ENCODE assay signal across 21 cellular contexts in the genomic region with DNA sequence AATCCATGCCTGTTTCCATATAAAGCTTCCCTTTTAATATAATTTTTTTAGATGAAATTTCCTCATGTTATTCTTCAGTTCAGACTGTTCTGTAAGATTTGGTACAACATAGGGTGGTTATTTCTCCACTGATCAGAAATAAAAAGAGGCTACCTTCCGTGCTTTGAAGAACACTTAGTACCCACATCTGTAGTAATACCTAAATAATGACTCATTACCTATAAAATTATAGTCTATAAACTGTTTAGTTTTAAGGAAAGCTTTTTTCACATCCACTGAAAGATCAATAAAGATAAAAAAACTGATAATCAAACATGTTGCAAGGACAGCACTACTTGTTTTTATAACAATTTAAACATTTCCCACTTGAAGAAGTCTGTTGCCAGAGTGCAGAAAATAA. TPM values are rescaled to one million over a fixed set of nuclear protein-coding genes. Genes with fewer than 3 reads are reported as not detected.
DNase-seq lines count a peak whose midpoint lies in the region; ATAC-seq and TF ChIP-seq lines count a peak whose summit lies in the region.
"Had no signal": no experiment of that assay in that cellular context is flagged by ENCODE, and none has a peak within 500 bp of the region (broad histone marks: within the 10 kb centered on the region; RNA-seq: fewer than 3 reads in every experiment).

No MANE protein-coding gene starts in this region.

- no peaks in the 10 kb centered on the region for H3K36me3 ChIP-seq in SJCRH30
- H3K36me3 ChIP-seq: BLaER1 had no signal

- H3K27ac ChIP-seq in SJCRH30: no peak overlapping the region
- H3K27ac ChIP-seq: 22Rv1, BLaER1, C4-2B, GM23248 had no signal

- no peak for ATAC-seq in activated naive CD4-positive, alpha-beta T cell treated with anti-CD3 and anti-CD28 coated beads, Interleukin-2, amount 50 U/mL, for 72 hours
- ATAC-seq: CD8-positive, alpha-beta T cell; GM12878 had no signal

- H3K9me3 ChIP-seq in SJCRH30 (replicated peaks): no peaks in the 10 kb centered on the region
- H3K9me3 ChIP-seq: BLaER1 had no signal

- no peaks in the 10 kb centered on the region for H3K27me3 ChIP-seq in SJCRH30
- H3K27me3 ChIP-seq: BLaER1 had no signal

- no peaks in the 10 kb centered on the region for H3K9me3 Mint-ChIP-seq in activated naive CD4-positive, alpha-beta T cell treated with anti-CD3 and anti-CD28 coated beads, Interleukin-2, amount 50 U/mL, for 72 hours
- H3K9me3 Mint-ChIP-seq: CD4-positive, CD25-positive, alpha-beta regulatory T cell; CD8-positive, alpha-beta T cell; HFFc6 had no signal

- H3K4me1 ChIP-seq in SJCRH30: no peaks in the 10 kb centered on the region
- H3K4me1 ChIP-seq: BLaER1, Caco-2 had no signal

- DNase-seq in ELR (ENCODE audit: low read depth): peak; percentile 3
- DNase-seq in HT-29 (ENCODE audit: low spot score): peak; percentile 14
- DNase-seq in fibroblast of villous mesenchyme (ENCODE audit: low read depth): peak; percentile 87
- no peak for DNase-seq in SJCRH30
- no peak for DNase-seq in activated naive CD4-positive, alpha-beta T cell treated with anti-CD3 and anti-CD28 coated beads, Interleukin-2, amount 50 U/mL, for 72 hours (ENCODE audit: low spot score in 2 of 2)
- no peak for DNase-seq in T-helper 2 cell
- DNase-seq: Caco-2; CD4-positive, CD25-positive, alpha-beta regulatory T cell; CD8-positive, alpha-beta T cell; DMS153; DND-41; GDM1; GM23248; H7; HCEC 1CT; HFFc6 had no signal

- H3K4me3 ChIP-seq in fibroblast of villous mesenchyme (ENCODE audit: low read depth, low read length) (no peak overlapping the region), SJCRH30 (no peak overlapping the region)
- H3K4me3 ChIP-seq: BLaER1, GM12878, GM23248 had no signal

- H3K36me3 Mint-ChIP-seq in activated naive CD4-positive, alpha-beta T cell treated with anti-CD3 and anti-CD28 coated beads, Interleukin-2, amount 50 U/mL, for 72 hours: peaks cover 5 to 7% of the 10 kb centered on the region in 2 donors
- H3K36me3 Mint-ChIP-seq: CD4-positive, CD25-positive, alpha-beta regulatory T cell; CD8-positive, alpha-beta T cell had no signal

- H3K27ac Mint-ChIP-seq in activated naive CD4-positive, alpha-beta T cell treated with anti-CD3 and anti-CD28 coated beads, Interleukin-2, amount 50 U/mL, for 72 hours: no peak overlapping the region
- H3K27ac Mint-ChIP-seq: B cell; CD4-positive, CD25-positive, alpha-beta regulatory T cell; CD8-positive, alpha-beta T cell; HFFc6 had no signal

- no peak for TF ChIP-seq CTCF in fibroblast of villous mesenchyme (IDR thresholded peaks at IDR 0.05; ENCODE audit: insufficient read depth, low read depth, low read length)

RNA-seq across cellular contexts. Expression of a gene that starts 23.9 kb away (rescaled TPM):
- total RNA-seq in HT-29 (2014; rRNA removed; shearing (Covaris generic)): not detected in 2 replicates
- 0.97 and 1.3 TPM in 2 replicates for total RNA-seq in fibroblast of villous mesenchyme
- 0.46 and 0.89 TPM in 2 replicates for total RNA-seq in SJCRH30 (2014; rRNA removed; shearing (Covaris generic))
- total RNA-seq in activated naive CD4-positive, alpha-beta T cell treated with anti-CD3 and anti-CD28 coated beads, Interleukin-2, amount 50 U/mL, for 72 hours: 1 to 10 TPM; 2.0 to 2.3 TPM
- total RNA-seq: B cell; CD8-positive, alpha-beta T cell; GM12878; HFFc6 had no signal

RNA-seq across cellular contexts. Expression of a gene that starts 57.7 kb away (rescaled TPM):
- total RNA-seq in HT-29 (2014; rRNA removed; shearing (Covaris generic)): 7.6 and 10.0 TPM in 2 replicates
- 23.2 and 29.4 TPM in 2 replicates for total RNA-seq in fibroblast of villous mesenchyme
- total RNA-seq in SJCRH30 (2014; rRNA removed; shearing (Covaris generic)): 19.8 and 22.3 TPM in 2 replicates
- 10 to 100 TPM; 13.9 to 17.6 TPM for total RNA-seq in activated naive CD4-positive, alpha-beta T cell treated with anti-CD3 and anti-CD28 coated beads, Interleukin-2, amount 50 U/mL, for 72 hours

Comparison
In these comparisons a context has a peak if more than half of its experiments do, and no peak if none do; other contexts are left out.
1. DNase-seq: peak in ELR (single experiment), HT-29 (single experiment) and fibroblast of villous mesenchyme (single experiment); none in SJCRH30 (0 of 2), activated naive CD4-positive, alpha-beta T cell treated with anti-CD3 and anti-CD28 coated beads, Interleukin-2, amount 50 U/mL, for 72 hours (0 of 2) and T-helper 2 cell (0 of 5).